ENCODE assay signal across 2 cellular contexts in genomic region chr4:102358128-102358527, GRCh38.
TF ChIP-seq lines count a peak whose summit lies in the region.

No MANE protein-coding gene starts in this region.

TF ChIP-seq in GM23338, 12 proteins besides CTCF, POLR2A, EP300 and RAD21 (continued from another document):
- TF ChIP-seq ZNF462 (CRISPR knock-in tag; IDR thresholded peaks at IDR 0.05) (no peak), ZNF114 (CRISPR knock-in tag; IDR thresholded peaks at IDR 0.05) (no peak), POLR2AphosphoS5 (IDR thresholded peaks at IDR 0.05; ENCODE audit: low read depth) (no peak), CREB1 (CRISPR knock-in tag; IDR thresholded peaks at IDR 0.05; ENCODE audit: low read depth) (no peak), NANOG (IDR thresholded peaks at IDR 0.05; ENCODE audit: borderline replicate concordance) (no peak), JUNB (IDR thresholded peaks at IDR 0.05; ENCODE audit: unreplicated experiment) (no peak), EZH2 (IDR thresholded peaks at IDR 0.05; ENCODE audit: low read depth, unreplicated experiment) (no peak), ETS1 (IDR thresholded peaks at IDR 0.05) (no peak), REST (IDR thresholded peaks at IDR 0.05; ENCODE audit: unreplicated experiment) (no peak), EZH2phosphoT487 (IDR thresholded peaks at IDR 0.05; ENCODE audit: unreplicated experiment) (no peak), STAT1 (IDR thresholded peaks at IDR 0.05; ENCODE audit: unreplicated experiment) (no peak)
TF ChIP-seq in GM23338: peak in this region for 0.

TF ChIP-seq in HEK293, 187 proteins besides CTCF, POLR2A, EP300 and RAD21 (continued from another document):
- TF ChIP-seq ATF2 (tag by site-specific recombination; IDR thresholded peaks at IDR 0.05; ENCODE audit: low read depth) (0 out of 2 replicates have a peak, but pooled peaks have one; percentile 39), KLF10 (tag by site-specific recombination; IDR thresholded peaks at IDR 0.05) (no peak)
